In the genomic region with DNA sequence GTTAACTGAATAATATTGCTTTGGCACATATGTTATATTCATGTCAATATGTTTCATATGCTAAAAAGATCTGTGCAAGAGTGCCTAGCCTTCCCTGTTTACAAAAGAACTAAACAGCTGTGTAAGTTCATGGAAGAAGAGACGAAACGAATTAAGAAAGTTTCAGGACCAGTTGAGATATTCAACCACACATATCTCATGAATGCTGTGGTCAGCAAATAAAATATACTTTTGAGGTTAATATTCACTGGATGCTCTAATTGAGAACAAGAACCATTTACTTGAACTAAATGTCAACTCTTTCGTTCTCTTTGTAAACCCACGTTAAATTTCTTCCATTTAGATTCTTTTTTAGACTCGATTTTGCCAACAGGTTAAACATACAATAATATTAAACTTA, we compare ENCODE assay signal across 20 cellular contexts.
A peak's percentile ranks its signal among the peaks of the same experiment; 100 is the strongest.
DNase-seq lines count a peak whose midpoint lies in the region; ATAC-seq, FAIRE-seq and TF ChIP-seq lines count a peak whose summit lies in the region.
"Had no signal": no experiment of that assay in that cellular context is flagged by ENCODE, and none has a peak within 500 bp of the region (broad histone marks: within the 10 kb centered on the region; RNA-seq: fewer than 3 reads in every experiment).

No MANE protein-coding gene starts in this region.

- no CpG with 5 or more reads among the region's 5 CpGs for WGBS in IMR-90 (ENCODE audit: extremely low coverage in 2 of 2, insufficient read length in 1 of 2), 2 experiments
- 16% methylated on average over 5 of the region's 5 CpGs for WGBS in K562 (ENCODE audit: insufficient coverage, low coverage, missing lambda C conversion rate)
- 39% methylated on average over 5 of the region's 5 CpGs for WGBS in mammary epithelial cell (ENCODE audit: low coverage, missing lambda C conversion rate)
- 65 to 76% (median 73%) methylated on average over 5 of the region's 5 CpGs for WGBS in heart left ventricle, 4 donors

- H3K4me2 ChIP-seq in IMR-90 (ENCODE audit: low read depth, low read length) (no peak overlapping the region), Karpas-422 (ENCODE audit: low read depth, low read length, poor library complexity, severe bottlenecking) (no peak overlapping the region), K562 (ENCODE audit: insufficient read depth, low read length) (no peak overlapping the region), mammary epithelial cell (ENCODE audit: insufficient read depth, low read depth, low read length) (no peak overlapping the region)
- H3K4me2 ChIP-seq: BLaER1 treated with 17β-estradiol and CSF1 and Interleukin-3, amounts not matched to agents 10 nM and 100 nM; GM23338 had no signal

- no peak overlapping the region for H2AFZ ChIP-seq in IMR-90 (replicated peaks; ENCODE audit: low read length, poor library complexity)
- H2AFZ ChIP-seq in Karpas-422 (ENCODE audit: low read length), result 0 out of 2 replicates have a peak overlapping the region, but pooled peaks have one; percentile 25
- no peak overlapping the region for H2AFZ ChIP-seq in K562 (ENCODE audit: low read depth, low read length)
- no peak overlapping the region for H2AFZ ChIP-seq in mammary epithelial cell (ENCODE audit: low read depth, low read length)
- H2AFZ ChIP-seq: GM23338 had no signal

- H3K56ac ChIP-seq in IMR-90 (ENCODE audit: extremely low read depth, insufficient read depth, low read length), result no peak overlapping the region

- in situ Hi-C loops in IMR-90 (cut with MboI; ENCODE audit: low sequenced_read_pairs) (no loop called here), K562 (cut with MboI) (no loop called here), mammary epithelial cell (cut with MboI; ENCODE audit: low sequenced_read_pairs in 2 of 2) (no loop called here)

- no peak overlapping the region for H2BK120ac ChIP-seq in IMR-90 (ENCODE audit: low read depth, low read length)

- H3K27ac ChIP-seq in IMR-90 (ENCODE audit: insufficient read depth, low read length) (no peak overlapping the region), Karpas-422 (ENCODE audit: low read length) (no peak overlapping the region), K562 (ENCODE audit: extremely low read depth, low read depth, low read length) (no peak overlapping the region), mammary epithelial cell (ENCODE audit: insufficient read depth, low read depth, low read length) (no peak overlapping the region), heart left ventricle (no peak overlapping the region)
- H3K27ac ChIP-seq: BLaER1 treated with 17β-estradiol and CSF1 and Interleukin-3, amounts not matched to agents 10 nM and 100 nM had no signal

- TF ChIP-seq CTCF in IMR-90 (conservative IDR thresholded peaks at IDR 0.05; ENCODE audit: low read depth, low read length) (no peak), K562 (IDR thresholded peaks at IDR 0.05 in 2 of 3, conservative IDR thresholded peaks at IDR 0.05 in 1 of 3; ENCODE audit: insufficient read depth in 2 of 3, low read depth in 1 of 3, low read length in 3 of 3) (no peak), mammary epithelial cell (conservative IDR thresholded peaks at IDR 0.05 in 1 of 2, IDR thresholded peaks at IDR 0.05 in 1 of 2; ENCODE audit: extremely low read depth in 1 of 2, insufficient read depth in 1 of 2, low read depth in 1 of 2, low read length in 2 of 2) (no peak), heart left ventricle (IDR thresholded peaks at IDR 0.05) (no peak)

- DNase-seq in IMR-90 (no peak), Karpas-422 (no peak), K562 (ENCODE audit: extremely low read depth in 1 of 4, low spot score in 3 of 4) (no peak), AG20443 (ENCODE audit: low spot score) (no peak), mammary epithelial cell (no peak), heart left ventricle (no peak)
- DNase-seq: AML-193; BE2C; CD4-positive, alpha-beta T cell; CD8-positive, alpha-beta memory T cell; DMS 273 treated with DMSO at 0.1 percent for 48 hours; DMS53; DMS79 treated with DMSO at 0.1 percent for 48 hours; GF-D8; H9 had no signal

- H2AK5ac ChIP-seq in IMR-90 (ENCODE audit: low read depth, low read length), result no peak overlapping the region

- no peak for FAIRE-seq in K562 (lab: Jason Lieb, UNC)
- FAIRE-seq: D721Med, GM12891 had no signal

- no peaks in the 10 kb centered on the region for H3K9me2 ChIP-seq in Karpas-422 (replicated peaks; ENCODE audit: insufficient read depth, low read length)

- no peaks in the 10 kb centered on the region for H3K4me1 ChIP-seq in IMR-90 (ENCODE audit: control insufficient read depth, insufficient read depth, low read length)
- H3K4me1 ChIP-seq in Karpas-422 (ENCODE audit: low read length), result no peaks in the 10 kb centered on the region
- no peaks in the 10 kb centered on the region for H3K4me1 ChIP-seq in K562 (replicated peaks in 1 of 2; ENCODE audit: control insufficient read depth in 2 of 2, insufficient read depth in 2 of 2, low read length in 2 of 2)
- H3K4me1 ChIP-seq in mammary epithelial cell (ENCODE audit: insufficient read depth, low read length), result no peaks in the 10 kb centered on the region
- no peaks in the 10 kb centered on the region for H3K4me1 ChIP-seq in heart left ventricle
- H3K4me1 ChIP-seq: BE2C; BLaER1 treated with 17β-estradiol and CSF1 and Interleukin-3, amounts not matched to agents 10 nM and 100 nM had no signal

- H2AK9ac ChIP-seq in IMR-90 (replicated peaks; ENCODE audit: low read depth, low read length, poor library complexity), result no peak overlapping the region

- no peak overlapping the region for H3K23ac ChIP-seq in IMR-90 (ENCODE audit: low read depth, low read length)

- no peak overlapping the region for H2BK20ac ChIP-seq in IMR-90 (ENCODE audit: low read depth, low read length)

- H2BK15ac ChIP-seq in IMR-90 (ENCODE audit: low read depth, low read length), result no peak overlapping the region

- no TSS peak for BruUV-seq in IMR-90 (replicated peaks; lab: Mats Ljungman, UMichigan)
- BruUV-seq in K562 (replicated peaks; lab: Mats Ljungman, UMichigan), result no TSS peak
- BruUV-seq in mammary epithelial cell (replicated peaks; lab: Mats Ljungman, UMichigan), result no TSS peak

- CTCF ChIA-PET in IMR-90 (lab: Yijun Ruan, JAX), result no interaction called here
- CTCF ChIA-PET in K562 (lab: Yijun Ruan, JAX; ENCODE audit: low intra/inter-chr PET ratio), result no interaction called here
- CTCF ChIA-PET in mammary epithelial cell (lab: Charles Lee; ENCODE audit: low non-redundant PET), result no interaction called here

- no peak overlapping the region for H4K8ac ChIP-seq in IMR-90 (ENCODE audit: low read depth in 2 of 2, low read length in 2 of 2)

- POLR2A ChIA-PET in IMR-90 (lab: Charles Lee; ENCODE audit: unreplicated experiment) (no interaction called here), K562 (lab: Yijun Ruan, JAX) (no interaction called here)

- H3K27me3 ChIP-seq in IMR-90 (ENCODE audit: control insufficient read depth, insufficient read depth, low read length), result no peaks in the 10 kb centered on the region
- H3K27me3 ChIP-seq in Karpas-422 (ENCODE audit: low read length), result no peaks in the 10 kb centered on the region
- H3K27me3 ChIP-seq in K562 (ENCODE audit: control insufficient read depth in 2 of 2, insufficient read depth in 2 of 2, low read length in 2 of 2), result no peaks in the 10 kb centered on the region
- H3K27me3 ChIP-seq in mammary epithelial cell (ENCODE audit: insufficient read depth, low read length), result no peaks in the 10 kb centered on the region
- H3K27me3 ChIP-seq in heart left ventricle, result no peaks in the 10 kb centered on the region
- H3K27me3 ChIP-seq: BE2C; BLaER1 treated with 17β-estradiol and CSF1 and Interleukin-3, amounts not matched to agents 10 nM and 100 nM had no signal

- H3K79me2 ChIP-seq in Karpas-422 (ENCODE audit: low read length) (no peaks in the 10 kb centered on the region), K562 (ENCODE audit: control insufficient read depth, insufficient read depth, low read length) (no peaks in the 10 kb centered on the region), mammary epithelial cell (ENCODE audit: insufficient read depth, low read length) (no peaks in the 10 kb centered on the region)

- TF ChIP-seq POLR2A in IMR-90 (IDR thresholded peaks at IDR 0.05; ENCODE audit: low read depth, low read length) (no peak), K562 (conservative IDR thresholded peaks at IDR 0.05) (no peak), heart left ventricle (IDR thresholded peaks at IDR 0.05) (no peak)

- intact Hi-C loops in IMR-90 (cut with micrococcal nuclease) (no loop called here), K562 (cut with micrococcal nuclease) (no loop called here), mammary epithelial cell (cut with micrococcal nuclease) (no loop called here), heart left ventricle (cut with DNase I) (no loop called here)

- H3K9me1 ChIP-seq in IMR-90 (ENCODE audit: insufficient read depth, low read length), result no peaks in the 10 kb centered on the region
- no peaks in the 10 kb centered on the region for H3K9me1 ChIP-seq in K562 (ENCODE audit: control insufficient read depth, insufficient read depth, low read length)

- H3K18ac ChIP-seq in IMR-90 (ENCODE audit: low read depth, low read length), result no peak overlapping the region

- no peaks in the 10 kb centered on the region for H3K36me3 ChIP-seq in IMR-90 (ENCODE audit: control insufficient read depth, insufficient read depth, low read length)
- H3K36me3 ChIP-seq in Karpas-422 (ENCODE audit: insufficient read depth, low read length), result no peaks in the 10 kb centered on the region
- H3K36me3 ChIP-seq in K562 (ENCODE audit: control insufficient read depth, insufficient read depth, low read length), result no peaks in the 10 kb centered on the region
- H3K36me3 ChIP-seq in mammary epithelial cell (ENCODE audit: insufficient read depth, low read length), result no peaks in the 10 kb centered on the region
- no peaks in the 10 kb centered on the region for H3K36me3 ChIP-seq in heart left ventricle
- H3K36me3 ChIP-seq: BE2C; BLaER1 treated with 17β-estradiol and CSF1 and Interleukin-3, amounts not matched to agents 10 nM and 100 nM had no signal

- H4K20me1 ChIP-seq in IMR-90 (ENCODE audit: insufficient read depth, low read length) (no peaks in the 10 kb centered on the region), Karpas-422 (ENCODE audit: insufficient read depth, low read depth, low read length) (no peaks in the 10 kb centered on the region), K562 (replicated peaks; ENCODE audit: control insufficient read depth, insufficient read depth, low read length) (no peaks in the 10 kb centered on the region), mammary epithelial cell (ENCODE audit: insufficient read depth, low read length) (no peaks in the 10 kb centered on the region)
- H4K20me1 ChIP-seq: BLaER1 treated with 17β-estradiol and CSF1 and Interleukin-3, amounts not matched to agents 10 nM and 100 nM had no signal

- H4K5ac ChIP-seq in IMR-90 (ENCODE audit: low read depth, low read length), result no peak overlapping the region

- H3K14ac ChIP-seq in IMR-90 (replicated peaks; ENCODE audit: low read depth, low read length), result no peak overlapping the region

- H2BK5ac ChIP-seq in IMR-90 (ENCODE audit: low read depth, low read length, poor library complexity, severe bottlenecking), result no peak overlapping the region

- dilution Hi-C loops in IMR-90 (cut with HindIII; ENCODE audit: low sequenced_read_pairs, unreplicated experiment) (no loop called here), mammary epithelial cell (cut with HindIII; ENCODE audit: low sequenced_read_pairs) (no loop called here)

- no peak overlapping the region for H3K9ac ChIP-seq in IMR-90 (ENCODE audit: low read depth, low read length)
- H3K9ac ChIP-seq in Karpas-422 (ENCODE audit: low read length), result no peak overlapping the region
- no peak overlapping the region for H3K9ac ChIP-seq in K562 (ENCODE audit: insufficient read depth in 1 of 2, low read depth in 2 of 2, low read length in 2 of 2)
- H3K9ac ChIP-seq in mammary epithelial cell (ENCODE audit: insufficient read depth, low read length), result no peak overlapping the region
- H3K9ac ChIP-seq: BLaER1 treated with 17β-estradiol and CSF1 and Interleukin-3, amounts not matched to agents 10 nM and 100 nM had no signal

- H3K4ac ChIP-seq in IMR-90 (ENCODE audit: low read depth, low read length), result no peak overlapping the region

- TF ChIP-seq RAD21 in IMR-90 (IDR thresholded peaks at IDR 0.05; ENCODE audit: low read length), result no peak
- TF ChIP-seq RAD21 in K562 (CRISPR knock-in tag; conservative IDR thresholded peaks at IDR 0.05 in 1 of 2, IDR thresholded peaks at IDR 0.05 in 1 of 2), result no peak

- H3K4me3 ChIP-seq in IMR-90 (ENCODE audit: insufficient read depth, low read depth, low read length) (no peak overlapping the region), Karpas-422 (ENCODE audit: low read length) (no peak overlapping the region), K562 (no peak overlapping the region), mammary epithelial cell (replicated peaks in 1 of 3; ENCODE audit: insufficient read depth in 1 of 3, low read depth in 2 of 3, low read length in 3 of 3) (no peak overlapping the region), heart left ventricle (no peak overlapping the region)
- H3K4me3 ChIP-seq: BLaER1 treated with 17β-estradiol and CSF1 and Interleukin-3, amounts not matched to agents 10 nM and 100 nM; GM23338 had no signal

- no peaks in the 10 kb centered on the region for H3K79me1 ChIP-seq in IMR-90 (ENCODE audit: low read depth in 1 of 2, low read length in 2 of 2)

- no peak for ATAC-seq in IMR-90 (ENCODE audit: low read depth)
- ATAC-seq in K562, result no peak
- no peak for ATAC-seq in heart left ventricle
- ATAC-seq: GM23338, HCT116 had no signal

- H3K9me3 ChIP-seq in IMR-90 (ENCODE audit: control insufficient read depth, insufficient read depth, low read length) (no peaks in the 10 kb centered on the region), Karpas-422 (ENCODE audit: low read length) (peaks cover 70% of the 10 kb centered on the region), K562 (replicated peaks; ENCODE audit: control insufficient read depth, insufficient read depth, low read depth, low read length) (no peaks in the 10 kb centered on the region), mammary epithelial cell (replicated peaks; ENCODE audit: insufficient read depth, low read length) (peaks cover 11% of the 10 kb centered on the region), heart left ventricle (peaks cover 0 to 5% (median 0%) of the 10 kb centered on the region in 12 donors)
- H3K9me3 ChIP-seq: BLaER1 treated with 17β-estradiol and CSF1 and Interleukin-3, amounts not matched to agents 10 nM and 100 nM had no signal

- TF ChIP-seq EP300 in K562 (IDR thresholded peaks at IDR 0.05; ENCODE audit: low read length), result no peak

- H4K91ac ChIP-seq in IMR-90 (ENCODE audit: insufficient read depth, low read depth, low read length), result no peak overlapping the region
